ENCODE assay signal across 2 cellular contexts in genomic region chr10:29600067-29600466, GRCh38.
A peak's percentile ranks its signal among the peaks of the same experiment; 100 is the strongest.
TF ChIP-seq lines count a peak whose summit lies in the region.

No MANE protein-coding gene starts in this region.

TF ChIP-seq in SK-N-SH, 30 proteins besides CTCF, POLR2A, EP300 and RAD21 (continued from another document):
- TF ChIP-seq ZBTB33 (IDR thresholded peaks at IDR 0.05; ENCODE audit: borderline replicate concordance, low read depth) = no peak
- no peak for TF ChIP-seq IRF3 (IDR thresholded peaks at IDR 0.05; ENCODE audit: low read depth, low read length)
- TF ChIP-seq TCF12 (IDR thresholded peaks at IDR 0.05) = peak; percentile 47; the same call in 1 of the 2 replicates
- TF ChIP-seq ELF1 (IDR thresholded peaks at IDR 0.05) = no peak
- TF ChIP-seq RFX5 (IDR thresholded peaks at IDR 0.05; ENCODE audit: low read length) = no peak
- no peak for TF ChIP-seq TEAD4 (IDR thresholded peaks at IDR 0.05; ENCODE audit: borderline replicate concordance, insufficient read depth)
- 0 out of 2 replicates have a peak, but pooled peaks have one; percentile 21 for TF ChIP-seq YY1 (IDR thresholded peaks at IDR 0.05; ENCODE audit: low read depth)
- TF ChIP-seq JUND (IDR thresholded peaks at IDR 0.05) = peak; percentile 10; the same call in 1 of the 2 replicates
- TF ChIP-seq SMC3 (IDR thresholded peaks at IDR 0.05; ENCODE audit: low read depth, low read length) = no peak
- no peak for TF ChIP-seq GABPA (IDR thresholded peaks at IDR 0.05; ENCODE audit: low read depth)

TF ChIP-seq in SK-N-SH treated with all-trans-retinoic acid at 6 μM for 48 hours, 23 proteins besides CTCF, POLR2A, EP300 and RAD21 (continued from another document):
- TF ChIP-seq ARNTL (CRISPR knock-in tag; IDR thresholded peaks at IDR 0.05; ENCODE audit: borderline replicate concordance, low read depth) (no peak), TCF4 (CRISPR knock-in tag; IDR thresholded peaks at IDR 0.05; ENCODE audit: borderline replicate concordance) (no peak), CREB5 (CRISPR knock-in tag; IDR thresholded peaks at IDR 0.05; ENCODE audit: low read depth) (no peak), PPARA (CRISPR knock-in tag; IDR thresholded peaks at IDR 0.05; ENCODE audit: borderline replicate concordance) (no peak), POU6F1 (CRISPR knock-in tag; IDR thresholded peaks at IDR 0.05; ENCODE audit: borderline replicate concordance, low read depth) (no peak), CSDC2 (CRISPR knock-in tag; IDR thresholded peaks at IDR 0.05) (no peak), ZNF8 (CRISPR knock-in tag; IDR thresholded peaks at IDR 0.05) (no peak), ZNF565 (CRISPR knock-in tag; conservative IDR thresholded peaks at IDR 0.05; ENCODE audit: low read depth) (no peak)
TF ChIP-seq in SK-N-SH treated with all-trans-retinoic acid at 6 μM for 48 hours: peak in this region for 0.
